Comparison of ENCODE assay signal across 27 cellular contexts in genomic region chr4:162911349-162911748, GRCh38.
"Had no signal": no experiment of that assay in that cellular context is flagged by ENCODE, and none has a peak within 500 bp of the region (broad histone marks: within the 10 kb centered on the region; RNA-seq: fewer than 3 reads in every experiment).

No MANE protein-coding gene starts in this region.

- H3K4me1 ChIP-seq: stomach, suprapubic skin, testis, thyroid gland, tibial artery, tibial nerve, transverse colon, upper lobe of left lung, upper lobe of right lung, uterus, vagina had no signal

- DNase-seq: stimulated activated CD4-positive, alpha-beta T cell treated with anti-CD3 and anti-CD28 coated beads, Interleukin-2, amount 100 ng/mL, for 48 hours; stimulated activated CD4-positive, alpha-beta T cell treated with anti-CD3 and anti-CD28 coated beads, Interleukin-4, amount 100 ng/mL, for 1 hour; stimulated activated CD4-positive, alpha-beta T cell treated with anti-CD3 and anti-CD28 coated beads, Interleukin-4, amount 100 ng/mL, for 24 hours; stimulated activated CD4-positive, alpha-beta T cell treated with anti-CD3 and anti-CD28 coated beads, Interleukin-4, amount 100 ng/mL, for 4 hours; stimulated activated CD8-positive, alpha-beta memory T cell treated with anti-CD3 and anti-CD28 coated beads, Interleukin-4, amount 100 ng/mL, for 48 hours; stimulated activated naive B cell treated with anti-CD40 and anti-IgM and Interleukin-4, amounts not matched to agents 10 μg/mL and 1 μg/mL and 100 μg/mL, for 72 hours; stimulated activated naive CD4-positive, alpha-beta T cell; stimulated activated naive CD4-positive, alpha-beta T cell treated with Interleukin-2 at 50 U/mL for 16 hours; stimulated activated naive CD8-positive, alpha-beta T cell treated with anti-CD3 and anti-CD28 coated beads, Interleukin-15, amount 100 ng/mL, for 72 hours; stimulated activated naive CD8-positive, alpha-beta T cell treated with anti-CD3 and anti-CD28 coated beads, Interleukin-15, Interleukin-2, amounts not matched to agents 100 U/mL and 50 U/mL, for 24 hours; stomach; substantia nigra; testis; thyroid gland; tibial artery; transverse colon; trophoblast cell; upper lobe of left lung; upper lobe of right lung; uterus had no signal

- ATAC-seq: stimulated activated effector memory CD8-positive, alpha-beta T cell treated with anti-CD3 and anti-CD28 coated beads, Interleukin-12 subunit alpha, Interleukin-12 subunit beta, amount 100 ng/mL, for 72 hours; stimulated activated memory B cell treated with anti-CD40 and anti-IgM and Interleukin-4, amounts not matched to agents 10 μg/mL and 1 μg/mL and 100 μg/mL, for 72 hours; stimulated activated naive B cell treated with anti-CD40 and anti-IgM and Interleukin-4, amounts not matched to agents 10 μg/mL and 1 μg/mL and 100 μg/mL, for 72 hours; stimulated activated naive CD8-positive, alpha-beta T cell treated with anti-CD3 and anti-CD28 coated beads, Interleukin-15, amount 100 ng/mL, for 72 hours; stimulated activated naive CD8-positive, alpha-beta T cell treated with anti-CD3 and anti-CD28 coated beads, Interleukin-15, Interleukin-2, amounts not matched to agents 100 U/mL and 50 U/mL, for 24 hours; upper lobe of right lung had no signal

- H3K4me3 ChIP-seq: stomach, suprapubic skin, testis, thoracic aorta, thyroid gland, tibial artery, tibial nerve, transverse colon, upper lobe of left lung, upper lobe of right lung, uterus, vagina had no signal

- H3K27ac ChIP-seq: stomach, suprapubic skin, testis, thoracic aorta, thyroid gland, tibial artery, tibial nerve, transverse colon, upper lobe of left lung, upper lobe of right lung, uterus, vagina had no signal

- H3K36me3 ChIP-seq: stomach, suprapubic skin, thoracic aorta, thyroid gland, tibial artery, tibial nerve, transverse colon, upper lobe of left lung, upper lobe of right lung, uterus, vagina had no signal

- FAIRE-seq: urothelium cell line had no signal

- H3K27me3 ChIP-seq: stomach, suprapubic skin, testis, thyroid gland, tibial artery, tibial nerve, transverse colon, upper lobe of left lung, upper lobe of right lung, uterus, vagina had no signal

- H3K9me3 ChIP-seq: testis, thyroid gland, upper lobe of left lung, upper lobe of right lung had no signal
